Comparison of ENCODE assay signal across 15 cellular contexts in the genomic region with DNA sequence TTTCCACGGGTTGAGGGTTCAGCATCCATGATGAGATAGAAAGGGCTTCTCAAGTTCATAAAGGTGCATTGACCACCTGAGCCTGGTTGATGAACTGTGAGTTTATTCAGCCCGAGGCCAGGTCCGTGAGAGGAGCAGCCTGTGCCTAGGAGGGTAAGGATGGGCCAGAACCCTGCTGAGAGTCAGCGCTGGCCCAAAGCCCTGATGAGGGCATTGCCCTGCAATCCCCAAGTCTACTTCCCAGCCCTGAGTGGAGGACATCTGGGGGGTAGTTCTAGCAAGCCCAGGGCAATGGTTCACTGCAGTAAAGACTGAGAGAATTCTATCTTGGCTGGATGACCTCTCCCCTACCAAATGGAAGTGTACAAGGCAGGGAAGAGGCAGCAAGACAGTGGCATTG.
DNase-seq lines count a peak whose midpoint lies in the region; ATAC-seq and TF ChIP-seq lines count a peak whose summit lies in the region.
"Had no signal": no experiment of that assay in that cellular context is flagged by ENCODE, and none has a peak within 500 bp of the region (broad histone marks: within the 10 kb centered on the region; RNA-seq: fewer than 3 reads in every experiment).

No MANE protein-coding gene starts in this region.

- no peaks in the 10 kb centered on the region for H3K9me2 ChIP-seq in hepatocyte (replicated peaks; ENCODE audit: insufficient read depth)

- H3K79me1 ChIP-seq in IMR-90 (ENCODE audit: low read depth in 1 of 2, low read length in 2 of 2) = no peaks in the 10 kb centered on the region

- peak overlapping the region; percentile 34; the same call in 1 of the 2 replicates for H3K23ac ChIP-seq in IMR-90 (ENCODE audit: low read depth, low read length)

- no peak overlapping the region for H4K8ac ChIP-seq in IMR-90 (ENCODE audit: low read depth in 2 of 2, low read length in 2 of 2)

- H3K27ac ChIP-seq in BLaER1 treated with 17β-estradiol and CSF1 and Interleukin-3, amounts not matched to agents 10 nM and 100 nM = peak overlapping the region in 9 of 11 experiments; percentile 82 to 98 (median 92); a peak in 18 of 22 replicates
- H3K27ac ChIP-seq in IMR-90 (ENCODE audit: insufficient read depth, low read length) (no peak overlapping the region), hepatocyte (peak overlapping the region; percentile 83), testis (no peak overlapping the region)
- H3K27ac ChIP-seq: BLaER1 had no signal

- H3K56ac ChIP-seq in IMR-90 (ENCODE audit: extremely low read depth, insufficient read depth, low read length) = no peak overlapping the region

- H3K9ac ChIP-seq in BLaER1 treated with 17β-estradiol and CSF1 and Interleukin-3, amounts not matched to agents 10 nM and 100 nM = peak overlapping the region in 5 of 11 experiments; percentile 5 to 85 (median 82); a peak in 5 of 22 replicates
- no peak overlapping the region for H3K9ac ChIP-seq in IMR-90 (ENCODE audit: low read depth, low read length)
- H3K9ac ChIP-seq: BLaER1 had no signal

- H3K18ac ChIP-seq in IMR-90 (ENCODE audit: low read depth, low read length) = peak overlapping the region; percentile 26; the same call in 1 of the 2 replicates

- DNase-seq in IMR-90 = no peak
- DNase-seq in hepatocyte (ENCODE audit: low spot score) = no peak
- DNase-seq in testis = peak; percentile 1
- DNase-seq in activated CD4-positive, alpha-beta T cell treated with anti-CD3 and anti-CD28 coated beads for 1 hour = no peak
- DNase-seq in Right ventricle myocardium superior = no peak
- DNase-seq: 8988T; AML-193; Calu3; CD4-positive, CD25-positive, alpha-beta regulatory T cell; DMS 273 treated with DMSO at 0.1 percent for 48 hours; HFFc6; KG1 had no signal

- H3K36me3 ChIP-seq in BLaER1 treated with 17β-estradiol and CSF1 and Interleukin-3, amounts not matched to agents 10 nM and 100 nM = peaks cover 0 to 25% (median 0%) of the 10 kb centered on the region in 11 experiments; a peak in 5 of 22 replicates
- H3K36me3 ChIP-seq in IMR-90 (ENCODE audit: control insufficient read depth, insufficient read depth, low read length) (no peaks in the 10 kb centered on the region), hepatocyte (replicated peaks; ENCODE audit: insufficient read depth, low read depth) (no peaks in the 10 kb centered on the region), testis (ENCODE audit: low read depth, missing control alignments) (no peaks in the 10 kb centered on the region)
- H3K36me3 ChIP-seq: BLaER1 had no signal

- H3K4me3 ChIP-seq in BLaER1 treated with 17β-estradiol and CSF1 and Interleukin-3, amounts not matched to agents 10 nM and 100 nM = no peak overlapping the region
- H3K4me3 ChIP-seq in IMR-90 (ENCODE audit: insufficient read depth, low read depth, low read length) (no peak overlapping the region), hepatocyte (no peak overlapping the region), testis (no peak overlapping the region)
- H3K4me3 ChIP-seq: BLaER1 had no signal

- dilution Hi-C loops in IMR-90 (cut with HindIII; ENCODE audit: low sequenced_read_pairs, unreplicated experiment) = no loop called here

- POLR2A ChIA-PET in IMR-90 (lab: Charles Lee; ENCODE audit: unreplicated experiment) = interaction anchor here (0.7 kb wide), 1 partner anchor 515 kb away, joined by 3 read pairs; no protein-coding TSS in a partner anchor

- no peaks in the 10 kb centered on the region for H3K27me3 ChIP-seq in BLaER1 treated with 17β-estradiol and CSF1 and Interleukin-3, amounts not matched to agents 10 nM and 100 nM
- peaks cover 2% of the 10 kb centered on the region; the same call in 1 of the 2 replicates for H3K27me3 ChIP-seq in IMR-90 (ENCODE audit: control insufficient read depth, insufficient read depth, low read length)
- no peaks in the 10 kb centered on the region for H3K27me3 ChIP-seq in hepatocyte
- no peaks in the 10 kb centered on the region for H3K27me3 ChIP-seq in testis
- H3K27me3 ChIP-seq: BLaER1 had no signal

- H2BK120ac ChIP-seq in IMR-90 (ENCODE audit: low read depth, low read length) = peak overlapping the region; percentile 52; the same call in 1 of the 2 replicates

- H3K4ac ChIP-seq in IMR-90 (ENCODE audit: low read depth, low read length) = peak overlapping the region; percentile 34

- peak overlapping the region; percentile 26; the same call in 1 of the 2 replicates for H2AK5ac ChIP-seq in IMR-90 (ENCODE audit: low read depth, low read length)

- no peak overlapping the region for H2AK9ac ChIP-seq in IMR-90 (replicated peaks; ENCODE audit: low read depth, low read length, poor library complexity)

- no CpG with 5 or more reads among the region's 4 CpGs for WGBS in IMR-90 (ENCODE audit: extremely low coverage in 2 of 2, insufficient read length in 1 of 2), 2 experiments
- WGBS in hepatocyte (ENCODE audit: low lambda C conversion rate, missing lambda C conversion rate) = 88% methylated on average over 4 of the region's 4 CpGs
- 72% methylated on average over 4 of the region's 4 CpGs for WGBS in testis, 2 donors

- peak overlapping the region; percentile 14; the same call in 1 of the 3 replicates for H2BK15ac ChIP-seq in IMR-90 (ENCODE audit: low read depth, low read length)

- H3K14ac ChIP-seq in IMR-90 (replicated peaks; ENCODE audit: low read depth, low read length) = no peak overlapping the region

- peaks cover 10% of the 10 kb centered on the region for H3K9me1 ChIP-seq in IMR-90 (ENCODE audit: insufficient read depth, low read length)

- TF ChIP-seq POLR2A in IMR-90 (IDR thresholded peaks at IDR 0.05; ENCODE audit: low read depth, low read length) (no peak), testis (IDR thresholded peaks at IDR 0.05) (no peak)

- intact Hi-C loops in IMR-90 (cut with micrococcal nuclease) = no loop called here
- intact Hi-C loops in testis (cut with DNase I; ENCODE audit: low total_unique reads) = no loop called here
- intact Hi-C loops in Right ventricle myocardium superior (cut with DNase I) = no loop called here

- H4K91ac ChIP-seq in IMR-90 (ENCODE audit: insufficient read depth, low read depth, low read length) = peak overlapping the region; percentile 34; the same call in 1 of the 2 replicates

- no peak for ATAC-seq in IMR-90 (ENCODE audit: low read depth)
- no peak for ATAC-seq in HG02973 (IDR thresholded peaks at IDR 0.05; ENCODE audit: unreplicated experiment)
- ATAC-seq in Right ventricle myocardium superior (ENCODE audit: poor library complexity) = no peak

- in situ Hi-C loops in IMR-90 (cut with MboI; ENCODE audit: low sequenced_read_pairs) = no loop called here

- H3K4me2 ChIP-seq in BLaER1 treated with 17β-estradiol and CSF1 and Interleukin-3, amounts not matched to agents 10 nM and 100 nM = peak overlapping the region in 8 of 11 experiments; percentile 49 to 85 (median 77); a peak in 16 of 22 replicates
- H3K4me2 ChIP-seq in IMR-90 (ENCODE audit: low read depth, low read length) (no peak overlapping the region), hepatocyte (no peak overlapping the region)
- H3K4me2 ChIP-seq: BLaER1 had no signal

- H3K9me3 ChIP-seq in BLaER1 treated with 17β-estradiol and CSF1 and Interleukin-3, amounts not matched to agents 10 nM and 100 nM (replicated peaks in 1 of 11) = peaks cover 19 to 48% (median 33%) of the 10 kb centered on the region in 11 experiments
- H3K9me3 ChIP-seq in IMR-90 (ENCODE audit: control insufficient read depth, insufficient read depth, low read length) (peaks cover 4% of the 10 kb centered on the region; the same call in 1 of the 2 replicates), hepatocyte (ENCODE audit: low read depth) (no peaks in the 10 kb centered on the region), testis (no peaks in the 10 kb centered on the region)

- H2BK20ac ChIP-seq in IMR-90 (ENCODE audit: low read depth, low read length) = 0 out of 2 replicates have a peak overlapping the region, but pooled peaks have one; percentile 38

- H4K5ac ChIP-seq in IMR-90 (ENCODE audit: low read depth, low read length) = no peak overlapping the region

- no TSS peak for BruUV-seq in IMR-90 (replicated peaks; lab: Mats Ljungman, UMichigan)

- no peaks in the 10 kb centered on the region for H3K79me2 ChIP-seq in hepatocyte

- CTCF ChIA-PET in IMR-90 (lab: Yijun Ruan, JAX) = interaction anchor here (0.9 kb wide), 1 partner anchor 9 kb away, joined by 4 read pairs; no protein-coding TSS in a partner anchor

- TF ChIP-seq RAD21 in IMR-90 (IDR thresholded peaks at IDR 0.05; ENCODE audit: low read length) = no peak

- TF ChIP-seq CTCF in IMR-90 (conservative IDR thresholded peaks at IDR 0.05; ENCODE audit: low read depth, low read length) = no peak
- TF ChIP-seq CTCF in hepatocyte (IDR thresholded peaks at IDR 0.05; ENCODE audit: poor library complexity) = no peak
- no peak for TF ChIP-seq CTCF in testis (IDR thresholded peaks at IDR 0.05)

- H2AFZ ChIP-seq in IMR-90 (replicated peaks; ENCODE audit: low read length, poor library complexity) (no peak overlapping the region), hepatocyte (no peak overlapping the region)

- no peaks in the 10 kb centered on the region for H4K20me1 ChIP-seq in BLaER1 treated with 17β-estradiol and CSF1 and Interleukin-3, amounts not matched to agents 10 nM and 100 nM
- H4K20me1 ChIP-seq in IMR-90 (ENCODE audit: insufficient read depth, low read length) = no peaks in the 10 kb centered on the region
- H4K20me1 ChIP-seq in hepatocyte (ENCODE audit: insufficient read depth, poor library complexity, severe bottlenecking) = no peaks in the 10 kb centered on the region
- H4K20me1 ChIP-seq: BLaER1 had no signal

- H3K4me1 ChIP-seq in BLaER1 treated with 17β-estradiol and CSF1 and Interleukin-3, amounts not matched to agents 10 nM and 100 nM = peaks cover 13 to 98% (median 85%) of the 10 kb centered on the region in 10 experiments
- H3K4me1 ChIP-seq in IMR-90 (ENCODE audit: control insufficient read depth, insufficient read depth, low read length) (peaks cover 14% of the 10 kb centered on the region), hepatocyte (ENCODE audit: insufficient read depth) (peaks cover 31% of the 10 kb centered on the region), testis (peaks cover 10% of the 10 kb centered on the region)

- no peak overlapping the region for H2BK5ac ChIP-seq in IMR-90 (ENCODE audit: low read depth, low read length, poor library complexity, severe bottlenecking)

TF ChIP-seq in IMR-90, 13 proteins besides CTCF, POLR2A, EP300 and RAD21:
- TF ChIP-seq MAFK (IDR thresholded peaks at IDR 0.05; ENCODE audit: low read depth, low read length) (no peak), SMC3 (IDR thresholded peaks at IDR 0.05; ENCODE audit: low read depth, low read length) (no peak), FOS (IDR thresholded peaks at IDR 0.05; ENCODE audit: low read depth, low read length) (no peak)
- TF ChIP-seq, protein P1, sequence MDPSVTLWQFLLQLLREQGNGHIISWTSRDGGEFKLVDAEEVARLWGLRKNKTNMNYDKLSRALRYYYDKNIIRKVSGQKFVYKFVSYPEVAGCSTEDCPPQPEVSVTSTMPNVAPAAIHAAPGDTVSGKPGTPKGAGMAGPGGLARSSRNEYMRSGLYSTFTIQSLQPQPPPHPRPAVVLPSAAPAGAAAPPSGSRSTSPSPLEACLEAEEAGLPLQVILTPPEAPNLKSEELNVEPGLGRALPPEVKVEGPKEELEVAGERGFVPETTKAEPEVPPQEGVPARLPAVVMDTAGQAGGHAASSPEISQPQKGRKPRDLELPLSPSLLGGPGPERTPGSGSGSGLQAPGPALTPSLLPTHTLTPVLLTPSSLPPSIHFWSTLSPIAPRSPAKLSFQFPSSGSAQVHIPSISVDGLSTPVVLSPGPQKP (IDR thresholded peaks at IDR 0.05; ENCODE audit: borderline replicate concordance, low read depth, low read length) = no peak

Comparison
In these comparisons a context has a peak if more than half of its experiments do, and no peak if none do; other contexts are left out.
1. H3K27ac ChIP-seq: peak in BLaER1 treated with 17β-estradiol and CSF1 and Interleukin-3, amounts not matched to agents 10 nM and 100 nM (9 of 11) and hepatocyte (single experiment); none in IMR-90 (single experiment) and testis (0 of 2).
2. H3K4me2 ChIP-seq: peak in BLaER1 treated with 17β-estradiol and CSF1 and Interleukin-3, amounts not matched to agents 10 nM and 100 nM (8 of 11); none in IMR-90 (single experiment) and hepatocyte (single experiment).